14 cellular contexts compared by ENCODE assay signal in genomic region chr6:145349950-145350510, GRCh38.
A peak's percentile ranks its signal among the peaks of the same experiment; 100 is the strongest.
DNase-seq lines count a peak whose midpoint lies in the region; ATAC-seq, FAIRE-seq and TF ChIP-seq lines count a peak whose summit lies in the region.
"Had no signal": no experiment of that assay in that cellular context is flagged by ENCODE, and none has a peak within 500 bp of the region (broad histone marks: within the 10 kb centered on the region; RNA-seq: fewer than 3 reads in every experiment).

No MANE protein-coding gene starts in this region.

- H3K27me3 Mint-ChIP-seq in T-cell, result peaks cover 7 to 10% of the 10 kb centered on the region in 2 donors
- H3K27me3 Mint-ChIP-seq: activated CD4-positive, alpha-beta T cell treated with anti-CD3 and anti-CD28 coated beads, Interleukin-2, amount 10 ng/mL, durations not matched to agents 24 days and 14 days had no signal

- H3K4me3 Mint-ChIP-seq in T-cell, result no peak overlapping the region
- H3K4me3 Mint-ChIP-seq: activated CD4-positive, alpha-beta T cell treated with anti-CD3 and anti-CD28 coated beads, Interleukin-2, amount 10 ng/mL, durations not matched to agents 24 days and 14 days; HFFc6; immature natural killer cell had no signal

- CTCF ChIA-PET in T-cell (lab: Charles Lee), result no interaction called here

- no peaks in the 10 kb centered on the region for H3K36me3 ChIP-seq in bronchial epithelial cell (ENCODE audit: control insufficient read depth, insufficient read depth, low read length)

- no peak overlapping the region for H3K27ac Mint-ChIP-seq in T-cell
- H3K27ac Mint-ChIP-seq: activated CD4-positive, alpha-beta T cell treated with anti-CD3 and anti-CD28 coated beads, Interleukin-2, amount 10 ng/mL, durations not matched to agents 24 days and 14 days; HFFc6; immature natural killer cell had no signal

- no peaks in the 10 kb centered on the region for H3K9me3 Mint-ChIP-seq in T-cell
- H3K9me3 Mint-ChIP-seq: activated CD4-positive, alpha-beta T cell treated with anti-CD3 and anti-CD28 coated beads, Interleukin-2, amount 10 ng/mL, durations not matched to agents 24 days and 14 days; HFFc6 had no signal

- H3K27me3 ChIP-seq in bronchial epithelial cell (ENCODE audit: control insufficient read depth, insufficient read depth, low read length) (no peaks in the 10 kb centered on the region), dorsolateral prefrontal cortex (peaks cover 0 to 4% (median 0%) of the 10 kb centered on the region in 45 donors)

- H3K4me1 Mint-ChIP-seq in T-cell, result no peaks in the 10 kb centered on the region
- H3K4me1 Mint-ChIP-seq: activated CD4-positive, alpha-beta T cell treated with anti-CD3 and anti-CD28 coated beads, Interleukin-2, amount 10 ng/mL, durations not matched to agents 24 days and 14 days; immature natural killer cell had no signal

- DNase-seq in bronchial epithelial cell (ENCODE audit: low read depth) (peak; percentile 13), dorsolateral prefrontal cortex (no peak), T-cell (no peak), midbrain (lab: John Stamatoyannopoulos, UW) (no peak), G401 (ENCODE audit: low spot score) (no peak)
- DNase-seq: activated CD4-positive, alpha-beta T cell treated with anti-CD3 and anti-CD28 coated beads, Interleukin-2, amount 10 ng/mL, durations not matched to agents 24 days and 14 days; DMS153; HFFc6; immature natural killer cell; posterior cingulate gyrus had no signal

- no peaks in the 10 kb centered on the region for H3K36me3 Mint-ChIP-seq in T-cell
- H3K36me3 Mint-ChIP-seq: immature natural killer cell had no signal

- POLR2A ChIA-PET in T-cell (lab: Charles Lee), result no interaction called here

- ATAC-seq in GM18517 (IDR thresholded peaks at IDR 0.05; ENCODE audit: unreplicated experiment), result peak; percentile 86
- ATAC-seq in GM21390 (IDR thresholded peaks at IDR 0.05; ENCODE audit: unreplicated experiment), result peak; percentile 75
- peak; percentile 79 for ATAC-seq in HG03095 (IDR thresholded peaks at IDR 0.05; ENCODE audit: unreplicated experiment)
- no peak for ATAC-seq in T-cell (replicated peaks in 1 of 4)

- no peak for FAIRE-seq in bronchial epithelial cell (lab: Jason Lieb, UNC)
- FAIRE-seq: endothelial cell of umbilical vein had no signal

- H3K27ac ChIP-seq in dorsolateral prefrontal cortex, result no peak overlapping the region

- in situ Hi-C loops in G401 (cut with HindIII; ENCODE audit: low sequenced_read_pairs), result no loop called here

- no peak overlapping the region for H3K4me3 ChIP-seq in bronchial epithelial cell (ENCODE audit: low read depth, low read length)
- no peak overlapping the region for H3K4me3 ChIP-seq in dorsolateral prefrontal cortex

- intact Hi-C loops in dorsolateral prefrontal cortex (cut with DNase I), result no loop called here

- TF ChIP-seq CTCF in bronchial epithelial cell (IDR thresholded peaks at IDR 0.05; ENCODE audit: insufficient read depth, low read length, severe bottlenecking), result no peak
- TF ChIP-seq CTCF in dorsolateral prefrontal cortex (IDR thresholded peaks at IDR 0.05 in 54 of 56, conservative IDR thresholded peaks at IDR 0.05 in 2 of 56; ENCODE audit: low read depth in 1 of 56, partially characterized antibody in 56 of 56), result no peak

Comparison
In these comparisons a context has a peak if more than half of its experiments do, and no peak if none do; other contexts are left out.
1. ATAC-seq: peak in GM18517 (single experiment), GM21390 (single experiment) and HG03095 (single experiment); none in T-cell (0 of 4).